30 cellular contexts compared by ENCODE assay signal in genomic region chr1:85157436-85157835, GRCh38.
"Had no signal": no experiment of that assay in that cellular context is flagged by ENCODE, and none has a peak within 500 bp of the region (broad histone marks: within the 10 kb centered on the region; RNA-seq: fewer than 3 reads in every experiment).

No MANE protein-coding gene starts in this region.

- FAIRE-seq: bronchial epithelial cell had no signal

- H3K27me3 ChIP-seq: ascending aorta, cardiac muscle cell had no signal

- H3K9me3 ChIP-seq: ascending aorta had no signal

- H3K27ac ChIP-seq: ascending aorta, cardiac muscle cell, VCaP had no signal

- H3K36me3 ChIP-seq: ascending aorta had no signal

- DNase-seq: activated B cell treated with CpG ODN at 0.5 μM for 24 hours; activated CD4-positive, alpha-beta memory T cell treated with anti-CD3 and anti-CD28 coated beads for 36 hours; activated CD4-positive, alpha-beta T cell treated with anti-CD3 and anti-CD28 coated beads for 4 hours; activated CD4-positive, alpha-beta T cell treated with anti-CD3 and anti-CD28 coated beads, Interleukin-2, amount 10 ng/mL, durations not matched to agents 24 days and 14 days; activated CD4-positive, alpha-beta T cell treated with anti-CD3 and anti-CD28 coated beads, Interleukin-2, amount 50 U/mL, for 1 hour; activated CD4-positive, alpha-beta T cell treated with anti-CD3 and anti-CD28 coated beads, Interleukin-2, amount 50 U/mL, for 4 hours; activated CD4-positive, CD25-positive, alpha-beta regulatory T cell treated with anti-CD3 and anti-CD28 coated beads, Interleukin-2, amount 50 U/mL, for 72 hours; activated CD8-positive, alpha-beta memory T cell treated with anti-CD3 and anti-CD28 coated beads, Interleukin-2, amount 50 U/mL, for 4 hours; activated CD8-positive, alpha-beta T cell treated with anti-CD3 and anti-CD28 coated beads for 36 hours; activated effector memory CD4-positive, alpha-beta T cell treated with anti-CD3 and anti-CD28 coated beads, Interleukin-2, amount 50 U/mL, for 16 hours; activated gamma-delta T cell treated with Interleukin-2 at 50 U/mL for 16 hours; activated naive CD4-positive, alpha-beta T cell; activated naive CD4-positive, alpha-beta T cell treated with anti-CD3 and anti-CD28 coated beads for 36 hours; activated naive CD4-positive, alpha-beta T cell treated with anti-CD3 and anti-CD28 coated beads, Interleukin-2, amount 50 U/mL, for 16 hours; activated naive CD8-positive, alpha-beta T cell treated with anti-CD3 and anti-CD28 coated beads for 36 hours; activated T-cell treated with anti-CD3 and anti-CD28 coated beads for 4 hours; activated T-cell treated with anti-CD3 and anti-CD28 coated beads, Interleukin-2, amount 50 U/mL, for 1 hour; activated T-cell treated with anti-CD3 and anti-CD28 coated beads, Interleukin-2, amount 50 U/mL, for 4 hours; activated T-cell treated with anti-CD3 and anti-CD28 coated beads, Interleukin-2, amount 50 U/mL, for 72 hours; amygdala; anterior cingulate cortex; caudate nucleus; cerebellar nuclear complex; T-helper 1 cell; T-helper 2 cell; T-helper 9 cell had no signal

- H3K4me3 ChIP-seq: ascending aorta, cardiac muscle cell had no signal

- H3K4me1 ChIP-seq: ascending aorta had no signal
